1 cellular context compared by ENCODE assay signal in genomic region chr14:31843361-31844091, GRCh38.
TF ChIP-seq lines count a peak whose summit lies in the region.

No MANE protein-coding gene starts in this region.

TF ChIP-seq in GM23338, 12 proteins besides CTCF, POLR2A, EP300 and RAD21 (continued from another document):
- TF ChIP-seq ETS1 (IDR thresholded peaks at IDR 0.05): no peak
